ENCODE assay signal across 8 cellular contexts in genomic region chr4:26076000-26076587, GRCh38.
DNase-seq lines count a peak whose midpoint lies in the region; ATAC-seq lines count a peak whose summit lies in the region.

No MANE protein-coding gene starts in this region.

- H3K79me1 ChIP-seq in mesenchymal stem cell (replicated peaks; ENCODE audit: low read length, poor library complexity, severe bottlenecking): no peaks in the 10 kb centered on the region

- no peak overlapping the region for H2AK5ac ChIP-seq in mesenchymal stem cell (ENCODE audit: low read length, severe bottlenecking)

- H3K4me1 ChIP-seq in mesenchymal stem cell (ENCODE audit: control insufficient read depth, insufficient read depth, low read depth, low read length): no peaks in the 10 kb centered on the region

- 85% methylated on average over 3 of the region's 4 CpGs for WGBS in mesenchymal stem cell

- H3K27me3 ChIP-seq in mesenchymal stem cell (ENCODE audit: control insufficient read depth in 1 of 2, insufficient read depth in 1 of 2, low read length in 2 of 2): peaks cover 0 to 10% of the 10 kb centered on the region in 2 experiments

- H4K91ac ChIP-seq in mesenchymal stem cell (ENCODE audit: low read length): no peak overlapping the region

- no peak overlapping the region for H3K18ac ChIP-seq in mesenchymal stem cell (ENCODE audit: low read depth in 1 of 2, low read length in 2 of 2)

- H2BK15ac ChIP-seq in mesenchymal stem cell (ENCODE audit: low read depth, poor library complexity, severe bottlenecking): no peak overlapping the region

- no peak overlapping the region for H3K23ac ChIP-seq in mesenchymal stem cell (ENCODE audit: low read length in 2 of 2)

- DNase-seq in AG08395 (ENCODE audit: low spot score): peak; percentile 41
- DNase-seq in activated T-cell treated with anti-CD3 and anti-CD28 coated beads, Interleukin-2, amount 50 U/mL, for 48 hours: peak; percentile 62 to 67
- DNase-seq in mesenchymal stem cell: peak; percentile 58
- no peak for DNase-seq in COR-L47 (lab: John Stamatoyannopoulos, UW)
- DNase-seq in SHP77 treated with DMSO at 0.1 percent for 48 hours (lab: John Stamatoyannopoulos, UW): no peak
- no peak for DNase-seq in HuH-7 (ENCODE audit: low spot score)

- H3K9ac ChIP-seq in mesenchymal stem cell (ENCODE audit: low read length): peak overlapping the region; percentile 67

- no peak overlapping the region for H2BK5ac ChIP-seq in mesenchymal stem cell (ENCODE audit: low read depth, low read length, poor library complexity, severe bottlenecking)

- H4K8ac ChIP-seq in mesenchymal stem cell (ENCODE audit: low read length): no peak overlapping the region

- H2BK12ac ChIP-seq in mesenchymal stem cell (ENCODE audit: low read length in 2 of 2): no peak overlapping the region

- ATAC-seq in GM19351 (IDR thresholded peaks at IDR 0.05; ENCODE audit: unreplicated experiment) (peak; percentile 78), HG03354 (IDR thresholded peaks at IDR 0.05; ENCODE audit: poor library complexity, severe bottlenecking, unreplicated experiment) (peak; percentile 70)

- H3K14ac ChIP-seq in mesenchymal stem cell (ENCODE audit: low read length in 2 of 2): no peak overlapping the region

- H3K36me3 ChIP-seq in mesenchymal stem cell (ENCODE audit: control insufficient read depth in 1 of 2, insufficient read depth in 2 of 2, low read depth in 1 of 2, low read length in 2 of 2): no peaks in the 10 kb centered on the region

- no peak overlapping the region for H3K27ac ChIP-seq in mesenchymal stem cell (ENCODE audit: low read length, poor library complexity, severe bottlenecking)

- H3K4me3 ChIP-seq in mesenchymal stem cell (ENCODE audit: insufficient read depth in 1 of 2, low read depth in 1 of 2, low read length in 2 of 2): no peak overlapping the region

- H3K4me2 ChIP-seq in mesenchymal stem cell (ENCODE audit: low read length, poor library complexity, severe bottlenecking): no peak overlapping the region

- H2AFZ ChIP-seq in mesenchymal stem cell (ENCODE audit: low read depth, low read length): no peak overlapping the region

- no peak overlapping the region for H3K4ac ChIP-seq in mesenchymal stem cell (ENCODE audit: low read depth in 1 of 2, low read length in 2 of 2)

- peaks cover 5% of the 10 kb centered on the region for H3K9me3 ChIP-seq in mesenchymal stem cell (ENCODE audit: control insufficient read depth, low read length)

- H2BK120ac ChIP-seq in mesenchymal stem cell (ENCODE audit: low read depth, low read length): no peak overlapping the region

Comparison
In these comparisons a context has a peak if more than half of its experiments do, and no peak if none do; other contexts are left out.
1. DNase-seq: peak in AG08395 (single experiment), activated T-cell treated with anti-CD3 and anti-CD28 coated beads, Interleukin-2, amount 50 U/mL, for 48 hours (2 of 2) and mesenchymal stem cell (single experiment); none in COR-L47 (single experiment), SHP77 treated with DMSO at 0.1 percent for 48 hours (single experiment) and HuH-7 (single experiment).